Comparison of ENCODE assay signal across 8 cellular contexts in genomic region chr16:30067584-30067916, GRCh38. TPM values are rescaled to one million over a fixed set of nuclear protein-coding genes. Genes with fewer than 3 reads are reported as not detected.
DNase-seq lines count a peak whose midpoint lies in the region; ATAC-seq and TF ChIP-seq lines count a peak whose summit lies in the region.

No MANE protein-coding gene starts in this region.

- intact Hi-C loops in esophagus muscularis mucosa (cut with DNase I) (no loop called here), gastrocnemius medialis (cut with DNase I; ENCODE audit: low total_unique reads) (loop anchor here (1.0 to 10.0 kb wide), 2 partner anchors 8 to 347 kb away; partner anchors contain the start of gene PPP4C)

- H3K27ac ChIP-seq in GM23248, result peak overlapping the region; percentile 87; the same call in 1 of the 2 replicates
- H3K27ac ChIP-seq in esophagus muscularis mucosa (replicated peaks in 1 of 4), result peak overlapping the region; percentile 98 to 100 (median 99)
- H3K27ac ChIP-seq in gastrocnemius medialis, result peak overlapping the region; percentile 97 to 100 (median 100)

- peaks cover 28% of the 10 kb centered on the region for H3K4me1 Mint-ChIP-seq in T-helper 17 cell

- no peaks in the 10 kb centered on the region for H3K36me3 Mint-ChIP-seq in T-helper 17 cell (ENCODE audit: low read depth)

- DNase-seq in GM23248, result no peak
- DNase-seq in T-helper 17 cell, result no peak
- no peak for DNase-seq in esophagus muscularis mucosa (ENCODE audit: extremely low spot score)
- DNase-seq in gastrocnemius medialis, result no peak
- no peak for DNase-seq in 8988T
- no peak for DNase-seq in cerebellar cortex (ENCODE audit: low spot score)

- H3K9me3 ChIP-seq in GM23248 (ENCODE audit: low read depth) (no peaks in the 10 kb centered on the region), T-helper 17 cell (ENCODE audit: control insufficient read depth, low read length, poor library complexity, severe bottlenecking) (no peaks in the 10 kb centered on the region), esophagus muscularis mucosa (no peaks in the 10 kb centered on the region), gastrocnemius medialis (no peaks in the 10 kb centered on the region)

- H3K4me1 ChIP-seq in GM23248 (ENCODE audit: insufficient read depth) (peaks cover 43% of the 10 kb centered on the region), esophagus muscularis mucosa (peaks cover 51 to 75% (median 70%) of the 10 kb centered on the region in 4 donors), gastrocnemius medialis (peaks cover 51 to 55% of the 10 kb centered on the region in 2 donors)

- H3K4me2 ChIP-seq in GM23248 (ENCODE audit: unreplicated experiment), result peak overlapping the region; percentile 91

- TF ChIP-seq EP300 in esophagus muscularis mucosa (IDR thresholded peaks at IDR 0.05), result no peak

- TF ChIP-seq POLR2A in esophagus muscularis mucosa (IDR thresholded peaks at IDR 0.05; ENCODE audit: low read depth), result no peak
- TF ChIP-seq POLR2A in gastrocnemius medialis (IDR thresholded peaks at IDR 0.05), result no peak

- no peak overlapping the region for H2AFZ ChIP-seq in GM23248

- H3K4me3 Mint-ChIP-seq in T-helper 17 cell, result peak overlapping the region; percentile 98

- H4K20me1 ChIP-seq in GM23248 (ENCODE audit: insufficient read depth), result peaks cover 26% of the 10 kb centered on the region; the same call in 1 of the 2 replicates

- peaks cover 51% of the 10 kb centered on the region for H3K36me3 ChIP-seq in GM23248 (ENCODE audit: low read depth)
- peaks cover 48 to 59% (median 56%) of the 10 kb centered on the region in 4 donors for H3K36me3 ChIP-seq in esophagus muscularis mucosa
- peaks cover 0 to 58% of the 10 kb centered on the region in 2 donors for H3K36me3 ChIP-seq in gastrocnemius medialis

- in situ Hi-C loops in GM23248 (cut with MboI), result no loop called here
- in situ Hi-C loops in gastrocnemius medialis (cut with MboI; ENCODE audit: low sequenced_read_pairs in 4 of 4), result loop anchor here in 2 of 4 donors (25.0 kb wide), 2 partner anchors 295 to 345 kb away; partner anchors contain the start of genes CD2BP2 (in 1 of the 2), MYL11 (in 1 of the 2), TBC1D10B (in 1 of the 2) and ZNF771 (in 1 of the 2)

- peaks cover 81% of the 10 kb centered on the region for H3K79me2 ChIP-seq in GM23248 (ENCODE audit: insufficient read depth)

- WGBS in GM23248 (ENCODE audit: low coverage in 1 of 2, low lambda C conversion rate in 2 of 2, missing lambda C conversion rate in 2 of 2), 2 experiments, result 83 to 84% methylated on average over 6 of the region's 6 CpGs
- 75% methylated on average over 6 of the region's 6 CpGs for WGBS in esophagus muscularis mucosa

- H3K4me3 ChIP-seq in GM23248, result peak overlapping the region; percentile 82
- peak overlapping the region; percentile 75 to 99 (median 92) for H3K4me3 ChIP-seq in esophagus muscularis mucosa
- peak overlapping the region; percentile 75 to 91 (median 85) for H3K4me3 ChIP-seq in gastrocnemius medialis

- no peaks in the 10 kb centered on the region for H3K9me2 ChIP-seq in GM23248 (ENCODE audit: insufficient read depth)

- H3K27me3 ChIP-seq in GM23248 (replicated peaks; ENCODE audit: insufficient read depth) (no peaks in the 10 kb centered on the region), esophagus muscularis mucosa (no peaks in the 10 kb centered on the region), gastrocnemius medialis (no peaks in the 10 kb centered on the region)

- ATAC-seq in T-helper 17 cell (no peak), gastrocnemius medialis (no peak), HG02798 (IDR thresholded peaks at IDR 0.05; ENCODE audit: poor library complexity, unreplicated experiment) (no peak), HG02610 (IDR thresholded peaks at IDR 0.05; ENCODE audit: unreplicated experiment) (no peak)

- TF ChIP-seq CTCF in esophagus muscularis mucosa (IDR thresholded peaks at IDR 0.05) (no peak), gastrocnemius medialis (IDR thresholded peaks at IDR 0.05 in 4 of 5, conservative IDR thresholded peaks at IDR 0.05 in 1 of 5) (no peak)

- H3F3A ChIP-seq in GM23248 (ENCODE audit: insufficient read depth), result peaks cover 66% of the 10 kb centered on the region

- no peaks in the 10 kb centered on the region for H3K27me3 Mint-ChIP-seq in T-helper 17 cell

- peak overlapping the region; percentile 96 for H3K27ac Mint-ChIP-seq in T-helper 17 cell

- H3K9ac ChIP-seq in GM23248, result peak overlapping the region; percentile 92

RNA-seq across cellular contexts. Expression of gene ALDOA, which starts 2.0 kb away (rescaled TPM):
- 1,441 and 1,602 TPM in 2 replicates for total RNA-seq in GM23248 (2014; rRNA removed; shearing (Covaris generic))
- 2,742 and 2,900 TPM in 2 replicates for polyA plus RNA-seq in GM23248 (2016; fragmentation: Nextera tagmentation; extraction: Ambion mirVana)
- total RNA-seq in T-helper 17 cell (100 to 1,000 TPM; 421 to 426 TPM), esophagus muscularis mucosa (1,000 to 10,000 TPM; 1,300 to 1,765 (median 1,454) TPM), gastrocnemius medialis (over 10,000 TPM in 1 of 4 donors, 1,000 to 10,000 TPM in 3; 6,096 to 10,805 (median 7,093) TPM)

RNA-seq across cellular contexts. Expression of gene PPP4C, which starts 8.2 kb away (rescaled TPM):
- total RNA-seq in GM23248 (2014; rRNA removed; shearing (Covaris generic)), result 135 and 168 TPM in 2 replicates
- 205 and 210 TPM in 2 replicates for polyA plus RNA-seq in GM23248 (2016; fragmentation: Nextera tagmentation; extraction: Ambion mirVana)
- total RNA-seq in T-helper 17 cell (10 to 100 TPM; 80.8 to 89.3 TPM), esophagus muscularis mucosa (10 to 100 TPM; 43.6 to 61.3 (median 51.5) TPM), gastrocnemius medialis (10 to 100 TPM; 23.8 to 64.3 (median 44.7) TPM)

RNA-seq across cellular contexts. Expression of gene TBX6, which starts 24.2 kb away (rescaled TPM):
- 0.11 TPM in 1 of 2 replicates, not detected in the other for total RNA-seq in GM23248 (2014; rRNA removed; shearing (Covaris generic))
- polyA plus RNA-seq in GM23248 (2016; fragmentation: Nextera tagmentation; extraction: Ambion mirVana), result 0.13 and 0.20 TPM in 2 replicates
- total RNA-seq in T-helper 17 cell (under 1 TPM; 0.65 to 0.94 TPM), esophagus muscularis mucosa (1 to 10 TPM in 1 of 4 donors, under 1 TPM in 3; 0.42 to 1.3 (median 0.67) TPM), gastrocnemius medialis (under 1 TPM; 0.29 to 0.92 (median 0.67) TPM)

RNA-seq across cellular contexts. Expression of gene YPEL3, which starts 28.5 kb away (rescaled TPM):
- total RNA-seq in GM23248 (2014; rRNA removed; shearing (Covaris generic)), result 62.6 and 100.0 TPM in 2 replicates
- polyA plus RNA-seq in GM23248 (2016; fragmentation: Nextera tagmentation; extraction: Ambion mirVana), result 192 and 200 TPM in 2 replicates
- 100 to 1,000 TPM in 1 of 2 donors, 10 to 100 TPM in 1; 94.9 to 131 TPM for total RNA-seq in T-helper 17 cell
- 100 to 1,000 TPM in 3 of 4 donors, 10 to 100 TPM in 1; 72.7 to 222 (median 154) TPM for total RNA-seq in esophagus muscularis mucosa
- 100 to 1,000 TPM in 3 of 4 donors, 10 to 100 TPM in 1; 97.2 to 197 (median 154) TPM for total RNA-seq in gastrocnemius medialis

RNA-seq across cellular contexts. Expression of gene TLCD3B, which starts 36.5 kb away (rescaled TPM):
- total RNA-seq in GM23248 (2014; rRNA removed; shearing (Covaris generic)), result not detected in 2 replicates
- polyA plus RNA-seq in GM23248 (2016; fragmentation: Nextera tagmentation; extraction: Ambion mirVana), result 0.13 TPM in 1 of 2 replicates, not detected in the other
- total RNA-seq in T-helper 17 cell (not detected), esophagus muscularis mucosa (under 1 TPM in 1 of 4 donors, not detected in 3; 0.23 TPM), gastrocnemius medialis (under 1 TPM in 1 of 4 donors, not detected in 3; 0.27 TPM)
